In the genomic region with DNA sequence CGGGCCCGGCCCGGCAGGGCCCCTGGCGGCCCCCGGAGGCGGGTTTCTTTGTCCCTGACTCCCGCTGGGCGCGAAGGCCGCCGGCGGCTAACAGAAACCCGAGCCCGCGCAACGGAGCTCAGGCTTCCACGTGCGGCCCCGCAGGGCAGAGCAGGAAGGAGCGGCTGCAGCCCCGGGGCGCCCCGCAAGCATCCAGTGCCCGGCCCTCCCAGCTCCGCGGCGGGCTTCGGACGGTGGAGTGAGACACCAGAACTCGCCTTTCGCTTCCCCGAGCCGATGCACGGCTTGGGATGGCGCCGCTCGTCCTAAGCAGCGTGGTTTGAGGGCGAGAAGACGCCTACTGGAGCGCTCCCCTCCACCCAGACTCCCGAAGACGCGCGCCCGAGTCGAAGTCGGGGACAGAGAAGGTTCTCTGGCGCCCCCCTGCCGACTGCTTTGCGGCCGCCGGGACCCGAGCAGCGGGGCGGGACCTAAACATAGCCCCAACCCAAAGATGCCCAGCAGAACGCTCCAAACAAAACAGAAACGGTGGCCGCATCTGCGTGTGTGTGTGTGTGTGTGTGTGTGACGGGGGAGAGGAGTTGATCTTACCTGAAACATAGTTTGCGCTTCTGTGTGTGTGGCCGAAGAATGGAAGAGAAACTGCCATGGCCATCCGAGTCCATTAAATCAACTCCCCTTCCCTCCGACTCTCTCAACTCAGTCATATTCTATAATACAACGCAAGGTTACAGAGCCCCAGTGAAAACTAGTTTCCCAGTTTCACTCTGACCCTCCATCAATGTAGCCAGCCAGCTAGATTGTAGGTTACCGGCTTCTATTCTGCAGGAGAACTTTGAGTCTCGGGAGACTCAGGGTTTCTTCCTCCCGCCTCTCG, we compare ENCODE assay signal across 8 cellular contexts. TPM values are rescaled to one million over a fixed set of nuclear protein-coding genes. Genes with fewer than 3 reads are reported as not detected.
DNase-seq lines count a peak whose midpoint lies in the region; ATAC-seq, FAIRE-seq and TF ChIP-seq lines count a peak whose summit lies in the region.

No MANE protein-coding gene starts in this region.

- peak overlapping the region; percentile 93 for H2AFZ ChIP-seq in mammary epithelial cell (ENCODE audit: low read depth, low read length)

- H3K27me3 ChIP-seq in mammary epithelial cell (ENCODE audit: insufficient read depth, low read length), result peaks cover 21% of the 10 kb centered on the region

- 0% methylated on average over 28 of the region's 70 CpGs for WGBS in mammary epithelial cell (ENCODE audit: low coverage, missing lambda C conversion rate)

- no peaks in the 10 kb centered on the region for H3K36me3 ChIP-seq in mammary epithelial cell (ENCODE audit: insufficient read depth, low read length)
- no peaks in the 10 kb centered on the region for H3K36me3 ChIP-seq in kidney (ENCODE audit: control insufficient read depth in 1 of 2, insufficient read depth in 2 of 2, low read length in 2 of 2)

- intact Hi-C loops in mammary epithelial cell (cut with micrococcal nuclease) (loop anchor here (1.0 kb wide), 1 partner anchor 32 kb away; no protein-coding TSS in a partner anchor), kidney (cut with DNase I) (no loop called here)

- ATAC-seq in GM21786 (IDR thresholded peaks at IDR 0.05; ENCODE audit: unreplicated experiment), result peak; percentile 21

- H3K79me2 ChIP-seq in mammary epithelial cell (ENCODE audit: insufficient read depth, low read length), result no peaks in the 10 kb centered on the region

- H3K4me2 ChIP-seq in mammary epithelial cell (ENCODE audit: insufficient read depth, low read depth, low read length), result peak overlapping the region; percentile 99

- BruUV-seq in mammary epithelial cell (replicated peaks; lab: Mats Ljungman, UMichigan), result no TSS peak

- in situ Hi-C loops in mammary epithelial cell (cut with MboI; ENCODE audit: low sequenced_read_pairs in 2 of 2), result no loop called here

- H3K9me3 ChIP-seq in mammary epithelial cell (replicated peaks; ENCODE audit: insufficient read depth, low read length), result no peaks in the 10 kb centered on the region
- H3K9me3 ChIP-seq in kidney (ENCODE audit: control insufficient read depth in 1 of 2, low read length in 2 of 2), result no peaks in the 10 kb centered on the region

- H3K4me1 ChIP-seq in mammary epithelial cell (ENCODE audit: insufficient read depth, low read length) (peaks cover 21% of the 10 kb centered on the region), kidney (ENCODE audit: control insufficient read depth in 1 of 2, insufficient read depth in 1 of 2, low read depth in 1 of 2, low read length in 2 of 2) (peaks cover 0 to 9% of the 10 kb centered on the region in 2 donors)

- peak overlapping the region; percentile 56 to 88 (median 60) for H3K4me3 ChIP-seq in mammary epithelial cell (replicated peaks in 1 of 3; ENCODE audit: insufficient read depth in 1 of 3, low read depth in 2 of 3, low read length in 3 of 3)
- H3K4me3 ChIP-seq in kidney (ENCODE audit: low read length in 2 of 2), result peak overlapping the region; percentile 67 to 83

- CTCF ChIA-PET in mammary epithelial cell (lab: Charles Lee; ENCODE audit: low non-redundant PET), result no interaction called here

- dilution Hi-C loops in mammary epithelial cell (cut with HindIII; ENCODE audit: low sequenced_read_pairs), result no loop called here

- peak; percentile 75 for DNase-seq in ELF-1 (ENCODE audit: low read depth, low spot score)
- peak; percentile 53 for DNase-seq in LHCN-M2 (ENCODE audit: low read depth)
- DNase-seq in T1000 (lab: John Stamatoyannopoulos, UW), result peak; percentile 62
- peak; percentile 68 for DNase-seq in mammary epithelial cell
- DNase-seq in kidney, result peak; percentile 90
- DNase-seq in stimulated activated CD4-positive, alpha-beta T cell treated with anti-CD3 and anti-CD28 coated beads, Interleukin-1b, Interleukin-23, amount 100 ng/mL, for 4 hours (ENCODE audit: low read depth in 2 of 2), result peak; percentile 59 to 60
- DNase-seq in NCI-H2171 treated with DMSO at 0.1 percent for 48 hours (lab: John Stamatoyannopoulos, UW), result no peak

- no peak for FAIRE-seq in kidney (lab: Jason Lieb, UNC)

- TF ChIP-seq CTCF in mammary epithelial cell (conservative IDR thresholded peaks at IDR 0.05 in 1 of 2, IDR thresholded peaks at IDR 0.05 in 1 of 2; ENCODE audit: extremely low read depth in 1 of 2, insufficient read depth in 1 of 2, low read depth in 1 of 2, low read length in 2 of 2) (peak in 1 of 2 donors; percentile 31), kidney (IDR thresholded peaks at IDR 0.05; ENCODE audit: borderline replicate concordance, extremely low read depth, insufficient read depth) (no peak)

- no peak overlapping the region for H3K27ac ChIP-seq in mammary epithelial cell (ENCODE audit: insufficient read depth, low read depth, low read length)
- H3K27ac ChIP-seq in kidney (ENCODE audit: low read depth in 2 of 2, low read length in 2 of 2), result peak overlapping the region; percentile 48 to 63

- no peaks in the 10 kb centered on the region for H4K20me1 ChIP-seq in mammary epithelial cell (ENCODE audit: insufficient read depth, low read length)

- peak overlapping the region; percentile 23 for H3K9ac ChIP-seq in mammary epithelial cell (ENCODE audit: insufficient read depth, low read length)
- peak overlapping the region; percentile 0 to 77 for H3K9ac ChIP-seq in kidney (ENCODE audit: low read length in 2 of 2)

RNA-seq across cellular contexts. Expression of a gene that starts 0.6 kb away (rescaled TPM):
- not detected in 2 replicates for total RNA-seq in LHCN-M2 (2014; rRNA removed)
- polyA plus RNA-seq in LHCN-M2 (2012), result not detected
- not detected for total RNA-seq in mammary epithelial cell
- polyA plus RNA-seq in mammary epithelial cell, result not detected
- not detected for polyA minus RNA-seq in mammary epithelial cell
- total RNA-seq in kidney, result 8.6 TPM
- polyA plus RNA-seq in kidney (ENCODE audit: insufficient read depth, low read depth, low replicate concordance), result 8.5 TPM
